In the genomic region with DNA sequence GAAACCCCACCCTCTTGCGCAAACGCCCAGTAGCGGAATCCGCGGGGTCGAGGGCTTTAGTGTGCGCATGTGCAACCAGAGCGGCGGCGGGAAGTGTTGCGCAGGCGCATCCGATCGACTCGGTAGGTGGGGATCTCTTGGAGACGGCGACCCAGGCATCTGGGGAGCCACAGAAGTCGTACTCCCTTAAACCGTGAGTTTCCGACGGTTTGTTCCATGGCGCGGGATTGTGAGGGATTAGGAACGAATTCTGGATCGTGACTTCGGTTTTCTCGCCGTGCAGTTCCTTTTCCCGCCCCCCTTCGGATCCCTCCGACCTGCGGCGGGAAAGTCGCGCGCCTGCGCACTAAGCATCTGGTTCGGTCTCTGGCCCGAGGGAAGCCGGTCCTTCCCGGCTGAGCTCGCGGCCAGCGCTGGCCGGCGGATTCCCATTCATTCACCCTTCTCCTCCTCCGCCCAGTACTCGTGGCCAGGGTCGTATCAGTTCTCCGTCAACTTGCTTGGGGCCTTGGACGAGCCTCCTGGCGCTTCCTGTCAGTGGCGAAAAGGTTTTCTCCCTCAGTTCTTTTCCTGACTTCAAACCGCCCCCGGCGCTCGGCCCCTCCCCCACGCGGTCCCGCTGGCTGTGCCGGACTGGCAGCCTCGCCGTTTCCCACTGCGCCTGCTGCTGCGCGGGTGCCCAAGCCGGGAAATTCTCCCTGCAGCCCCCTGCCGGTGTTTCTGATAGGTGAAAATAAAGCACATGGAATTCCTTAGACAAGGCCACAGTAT, we compare ENCODE assay signal across 8 cellular contexts.
DNase-seq lines count a peak whose midpoint lies in the region; ATAC-seq lines count a peak whose summit lies in the region.

Gene CDC7 (plus strand): TSS at position 96 of the 771 bp plus-strand sequence. CDS start 866 bp downstream, outside the sequence.

- no peaks in the 10 kb centered on the region for H3K9me3 ChIP-seq in effector memory CD4-positive, alpha-beta T cell (ENCODE audit: control insufficient read depth, low read length)

- ATAC-seq in GM19452 (IDR thresholded peaks at IDR 0.05; ENCODE audit: unreplicated experiment) (peak; percentile 76), HG03575 (IDR thresholded peaks at IDR 0.05; ENCODE audit: extremely low read depth, insufficient number of reproducible peaks, low FRiP score, unreplicated experiment) (peak; percentile 47)

- DNase-seq in CMK (ENCODE audit: low read depth) = peak; percentile 83
- DNase-seq in NCI-H82 (lab: John Stamatoyannopoulos, UW) = peak; percentile 97
- DNase-seq in activated CD8-positive, alpha-beta memory T cell treated with anti-CD3 and anti-CD28 coated beads for 1 hour (ENCODE audit: extremely low read depth in 1 of 2, low read depth in 1 of 2) = peak; percentile 73 to 75
- peak; percentile 62 to 78 (median 72) for DNase-seq in effector memory CD4-positive, alpha-beta T cell
- DNase-seq in medulla oblongata (ENCODE audit: extremely low spot score) = peak; percentile 92
- peak; percentile 79 to 84 (median 80) for DNase-seq in stimulated activated CD4-positive, alpha-beta T cell treated with anti-CD3 and anti-CD28 coated beads, TNF-alpha, amount 100 ng/mL, for 48 hours (ENCODE audit: low read depth in 3 of 3)

- H3K4me3 ChIP-seq in effector memory CD4-positive, alpha-beta T cell (ENCODE audit: insufficient read depth, low read depth, low read length, poor library complexity, severe bottlenecking) = peak within 1 kb of the TSS; percentile 99

- H3K27me3 ChIP-seq in effector memory CD4-positive, alpha-beta T cell (replicated peaks; ENCODE audit: control insufficient read depth, insufficient read depth, low read length, poor library complexity, severe bottlenecking) = no peaks in the 10 kb centered on the region

- H3K36me3 ChIP-seq in effector memory CD4-positive, alpha-beta T cell (ENCODE audit: control insufficient read depth, insufficient read depth, low read length) = no peaks in the 10 kb centered on the region

- peak within 1 kb of the TSS; percentile 81 for H3K27ac ChIP-seq in effector memory CD4-positive, alpha-beta T cell (ENCODE audit: insufficient read depth, low read length, poor library complexity, severe bottlenecking)

- no peaks in the 10 kb centered on the region for H3K4me1 ChIP-seq in effector memory CD4-positive, alpha-beta T cell (ENCODE audit: control insufficient read depth, insufficient read depth, low read length, poor library complexity, severe bottlenecking)

Comparison
In these comparisons a context has a peak if more than half of its experiments do, and no peak if none do; other contexts are left out.
1. Peak in every context shown above with its lines: DNase-seq, ATAC-seq, H3K4me3 ChIP-seq and H3K27ac ChIP-seq.